10 cellular contexts compared by ENCODE assay signal in genomic region chr6:122838060-122838780, GRCh38.
DNase-seq lines count a peak whose midpoint lies in the region; ATAC-seq and TF ChIP-seq lines count a peak whose summit lies in the region.
"Had no signal": no experiment of that assay in that cellular context is flagged by ENCODE, and none has a peak within 500 bp of the region (broad histone marks: within the 10 kb centered on the region; RNA-seq: fewer than 3 reads in every experiment).

No MANE protein-coding gene starts in this region.

- POLR2A ChIA-PET in HEK293 (lab: Yijun Ruan, JAX) = no interaction called here

- no peak; the same call in 1 of the 2 replicates for TF ChIP-seq CTCF in HEK293 (tag by site-specific recombination; IDR thresholded peaks at IDR 0.05)

- no peaks in the 10 kb centered on the region for H3K36me3 ChIP-seq in HEK293 (ENCODE audit: control insufficient read depth in 2 of 2, insufficient read depth in 1 of 2, low read length in 2 of 2)

- ATAC-seq in GM21423 (IDR thresholded peaks at IDR 0.05; ENCODE audit: unreplicated experiment) = no peak
- no peak for ATAC-seq in HG02798 (IDR thresholded peaks at IDR 0.05; ENCODE audit: poor library complexity, unreplicated experiment)
- ATAC-seq: activated CD8-positive, alpha-beta memory T cell treated with anti-CD3 and anti-CD28 coated beads, Interleukin-2, amount 10 ng/mL, durations not matched to agents 7 days and 5 days had no signal

- H3K27ac ChIP-seq in HEK293 (ENCODE audit: extremely low read depth, low read depth, low read length) = no peak overlapping the region
- no peak overlapping the region for H3K27ac ChIP-seq in caudate nucleus (ENCODE audit: low read depth, low read length)

- DNase-seq in AG08395 (ENCODE audit: low spot score) (peak; percentile 24), SKM-1 (lab: John Stamatoyannopoulos, UW; ENCODE audit: unreplicated experiment) (peak; percentile 21), hepatic stellate cell (ENCODE audit: low spot score) (peak; percentile 24), caudate nucleus (lab: John Stamatoyannopoulos, UW) (no peak)
- no peak for DNase-seq in activated CD4-positive, alpha-beta T cell treated with anti-CD3 and anti-CD28 coated beads for 4 hours
- DNase-seq: activated CD8-positive, alpha-beta memory T cell treated with anti-CD3 and anti-CD28 coated beads, Interleukin-2, amount 10 ng/mL, durations not matched to agents 7 days and 5 days; mesendoderm had no signal

- CTCF ChIA-PET in HEK293 (lab: Yijun Ruan, JAX) = interaction anchor here (0.5 to 2.7 kb wide), 45 partner anchors 7 to 1407 kb away, joined by 3 to 196 read pairs (median 5); partner anchors contain the start of gene SMPDL3A

- H3K4me3 ChIP-seq in HEK293 (ENCODE audit: low read depth, low read length) = no peak overlapping the region

- peaks cover under 1% of the 10 kb centered on the region; the same call in 1 of the 2 replicates for H3K4me1 ChIP-seq in HEK293 (ENCODE audit: control insufficient read depth, insufficient read depth, low read length)

- H3K9me3 ChIP-seq in HEK293 (ENCODE audit: control insufficient read depth, insufficient read depth, low read depth, low read length) = no peaks in the 10 kb centered on the region

TF ChIP-seq in HEK293, 187 proteins besides CTCF, POLR2A, EP300 and RAD21:
- TF ChIP-seq ZNF654 (tag by site-specific recombination; IDR thresholded peaks at IDR 0.05; ENCODE audit: low read depth) = peak; percentile 50
- no peak for TF ChIP-seq SETDB1 (IDR thresholded peaks at IDR 0.05; ENCODE audit: insufficient read length, low read length)

Comparison
In these comparisons a context has a peak if more than half of its experiments do, and no peak if none do; other contexts are left out.
1. DNase-seq: peak in AG08395 (single experiment), SKM-1 (single experiment) and hepatic stellate cell (single experiment); none in caudate nucleus (0 of 61) and activated CD4-positive, alpha-beta T cell treated with anti-CD3 and anti-CD28 coated beads for 4 hours (0 of 2).